3 cellular contexts compared by ENCODE assay signal in the genomic region with DNA sequence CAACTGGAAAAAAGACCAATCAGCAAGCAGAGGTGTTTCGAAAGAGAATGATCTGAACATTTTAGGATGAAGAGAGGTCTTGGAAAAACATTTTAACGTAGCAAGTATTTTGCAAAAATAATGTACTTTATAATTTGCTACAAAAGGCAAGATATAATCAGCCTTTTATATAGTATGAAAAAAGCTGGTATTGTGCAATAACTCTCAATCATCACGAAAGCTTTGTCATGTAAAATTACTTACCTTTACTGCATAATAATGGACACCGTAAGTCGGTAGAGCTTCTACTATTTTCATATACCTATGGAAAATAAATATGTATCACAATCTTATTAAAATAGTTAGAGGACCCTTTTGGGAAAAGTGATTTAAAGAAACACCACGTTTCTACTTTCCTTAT.
A peak's percentile ranks its signal among the peaks of the same experiment; 100 is the strongest.
TF ChIP-seq lines count a peak whose summit lies in the region.

No MANE protein-coding gene starts in this region.

TF ChIP-seq in IMR-90, 13 proteins besides CTCF, POLR2A, EP300 and RAD21:
- peak; percentile 87 for TF ChIP-seq CEBPB (IDR thresholded peaks at IDR 0.05; ENCODE audit: low read depth, low read length)
- TF ChIP-seq, protein P1, sequence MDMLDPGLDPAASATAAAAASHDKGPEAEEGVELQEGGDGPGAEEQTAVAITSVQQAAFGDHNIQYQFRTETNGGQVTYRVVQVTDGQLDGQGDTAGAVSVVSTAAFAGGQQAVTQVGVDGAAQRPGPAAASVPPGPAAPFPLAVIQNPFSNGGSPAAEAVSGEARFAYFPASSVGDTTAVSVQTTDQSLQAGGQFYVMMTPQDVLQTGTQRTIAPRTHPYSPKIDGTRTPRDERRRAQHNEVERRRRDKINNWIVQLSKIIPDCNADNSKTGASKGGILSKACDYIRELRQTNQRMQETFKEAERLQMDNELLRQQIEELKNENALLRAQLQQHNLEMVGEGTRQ (IDR thresholded peaks at IDR 0.05; ENCODE audit: low read depth, low read length) = no peak

TF ChIP-seq in Ishikawa, 13 proteins besides CTCF, POLR2A, EP300 and RAD21:
- TF ChIP-seq CEBPB (IDR thresholded peaks at IDR 0.05) (peak; percentile 33; the same call in 1 of the 2 replicates), FOXM1 (IDR thresholded peaks at IDR 0.05; ENCODE audit: borderline replicate concordance, low read depth) (no peak)

TF ChIP-seq in H1, 55 proteins besides CTCF, POLR2A, EP300 and RAD21:
- TF ChIP-seq YY1 (IDR thresholded peaks at IDR 0.05; ENCODE audit: low read depth, low read length) = no peak
- TF ChIP-seq SIX5 (IDR thresholded peaks at IDR 0.05; ENCODE audit: low read depth, low read length) = no peak
- no peak for TF ChIP-seq TAF7 (optimal IDR thresholded peaks at IDR 0.05; ENCODE audit: borderline replicate concordance, low read depth, low read length)
- peak; percentile 83; the same call in 1 of the 2 replicates for TF ChIP-seq CEBPB (IDR thresholded peaks at IDR 0.05; ENCODE audit: low read depth, low read length)
